ENCODE assay signal across 28 cellular contexts in genomic region chr7:96111405-96111804, GRCh38.
"Had no signal": no experiment of that assay in that cellular context is flagged by ENCODE, and none has a peak within 500 bp of the region (broad histone marks: within the 10 kb centered on the region; RNA-seq: fewer than 3 reads in every experiment).

No MANE protein-coding gene starts in this region.

- H3K36me3 ChIP-seq: colonic mucosa, esophagus muscularis mucosa, esophagus squamous epithelium, gastrocnemius medialis, gastroesophageal sphincter, heart left ventricle, heart right ventricle had no signal

- H3K4me1 ChIP-seq: colonic mucosa, esophagus muscularis mucosa, esophagus squamous epithelium, foreskin keratinocyte, gastrocnemius medialis, gastroesophageal sphincter, heart left ventricle, heart right ventricle had no signal

- H3K9me3 ChIP-seq: colonic mucosa, esophagus muscularis mucosa, esophagus squamous epithelium, gastrocnemius medialis, heart left ventricle had no signal

- H3K4me2 ChIP-seq: hepatocyte had no signal

- H3K27ac ChIP-seq: colonic mucosa, coronary artery, dorsolateral prefrontal cortex, epithelial cell of prostate, esophagus muscularis mucosa, esophagus squamous epithelium, foreskin keratinocyte, gastrocnemius medialis, gastroesophageal sphincter, heart left ventricle, heart right ventricle, hepatocyte had no signal

- H2AFZ ChIP-seq: hepatocyte had no signal

- DNase-seq: colonic mucosa; cortex of kidney; dermis blood vessel endothelial cell; dorsolateral prefrontal cortex; effector CD4-positive, alpha-beta T cell; effector CD8-positive, alpha-beta T cell; effector memory CD4-positive, alpha-beta T cell; effector memory CD8-positive, alpha-beta T cell; endodermal cell; erythroblast; esophagus squamous epithelium; foreskin fibroblast; foreskin keratinocyte; foreskin melanocyte; gastrocnemius medialis; glutamatergic neuron; head of caudate nucleus; heart left ventricle; heart right ventricle had no signal

- H3K79me2 ChIP-seq: hepatocyte had no signal

- H3K27me3 ChIP-seq: colonic mucosa, dorsolateral prefrontal cortex, esophagus muscularis mucosa, esophagus squamous epithelium, foreskin keratinocyte, gastrocnemius medialis, gastroesophageal sphincter, heart left ventricle, heart right ventricle, hepatocyte had no signal

- ATAC-seq: effector memory CD8-positive, alpha-beta T cell; esophagus mucosa; foreskin keratinocyte; gastrocnemius medialis; gastroesophageal sphincter; heart left ventricle; heart right ventricle had no signal

- FAIRE-seq: endometrium, endothelial cell of umbilical vein, frontal cortex had no signal

- H3K4me3 ChIP-seq: colonic mucosa, coronary artery, dorsolateral prefrontal cortex, esophagus muscularis mucosa, esophagus squamous epithelium, gastrocnemius medialis, gastroesophageal sphincter, heart left ventricle, heart right ventricle, hepatocyte had no signal
